ENCODE assay signal across 8 cellular contexts in the genomic region with DNA sequence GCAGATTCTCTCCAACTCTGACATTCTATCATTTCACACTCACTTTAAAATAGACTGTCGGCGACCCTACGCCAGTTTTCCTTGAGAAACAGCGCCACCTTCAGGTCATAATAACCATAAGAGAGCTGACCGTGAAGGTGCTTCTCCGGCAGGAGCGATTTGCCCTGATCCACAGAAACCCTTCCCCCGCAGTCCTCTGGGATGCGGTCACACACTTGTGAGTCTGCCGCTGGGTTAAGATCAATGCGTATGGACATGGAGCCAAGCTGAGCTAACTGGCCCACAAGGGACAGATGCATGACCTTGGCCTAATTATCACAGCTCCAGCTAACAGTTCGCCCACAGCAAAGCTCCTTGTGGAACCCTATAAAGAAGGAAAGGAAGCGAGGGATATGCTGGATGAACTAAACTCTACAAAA. TPM values are rescaled to one million over a fixed set of nuclear protein-coding genes. Genes with fewer than 3 reads are reported as not detected.
A peak's percentile ranks its signal among the peaks of the same experiment; 100 is the strongest.
DNase-seq lines count a peak whose midpoint lies in the region; ATAC-seq, FAIRE-seq and TF ChIP-seq lines count a peak whose summit lies in the region.

No MANE protein-coding gene starts in this region.

- intact Hi-C loops in activated CD4-positive, alpha-beta T cell treated with anti-CD3 and anti-CD28 coated beads for 36 hours (cut with DNase I, micrococcal nuclease) = loop anchor here (1.0 to 5.0 kb wide), 8 partner anchors 64 to 366 kb away; no protein-coding TSS in a partner anchor

- TF ChIP-seq POLR2A in H54 (IDR thresholded peaks at IDR 0.05; ENCODE audit: low read depth, low read length) = no peak

- 13 to 14% methylated on average over 13 of the region's 13 CpGs for WGBS in lung, 2 donors

- no peak for FAIRE-seq in H54 (lab: Jason Lieb, UNC)

- H3K4me3 ChIP-seq in effector memory CD4-positive, alpha-beta T cell (ENCODE audit: insufficient read depth, low read depth, low read length, poor library complexity, severe bottlenecking) = no peak overlapping the region
- H3K4me3 ChIP-seq in lung = no peak overlapping the region

- CTCF ChIA-PET in activated CD4-positive, alpha-beta T cell treated with anti-CD3 and anti-CD28 coated beads for 36 hours (lab: Charles Lee) = interaction anchor here (0.6 to 3.8 kb wide), 88 partner anchors 8 to 544 kb away, joined by 3 to 46 read pairs (median 4); a partner anchor contains a TSS

- H3K36me3 Mint-ChIP-seq in activated CD4-positive, alpha-beta T cell treated with anti-CD3 and anti-CD28 coated beads for 36 hours (ENCODE audit: low read depth) = no peaks in the 10 kb centered on the region

- DNase-seq in AG20443 (ENCODE audit: low spot score) = peak; percentile 60
- DNase-seq in H54 (ENCODE audit: insufficient read length, low spot score) = peak; percentile 50
- DNase-seq in NCI-H345 (lab: John Stamatoyannopoulos, UW) = peak; percentile 86
- DNase-seq in activated CD4-positive, alpha-beta T cell treated with anti-CD3 and anti-CD28 coated beads for 36 hours = peak; percentile 73
- peak in 2 of 3 donors; percentile 17 to 24 for DNase-seq in effector memory CD4-positive, alpha-beta T cell
- peak; percentile 73 for DNase-seq in lung (ENCODE audit: low spot score)
- DNase-seq in stimulated activated CD8-positive, alpha-beta memory T cell treated with anti-CD3 and anti-CD28 coated beads, Interleukin-4, amount 100 ng/mL, for 1 hour (ENCODE audit: low read depth in 2 of 2, low spot score in 1 of 2) = peak; percentile 22 to 39

- no peaks in the 10 kb centered on the region for H3K36me3 ChIP-seq in effector memory CD4-positive, alpha-beta T cell (ENCODE audit: control insufficient read depth, insufficient read depth, low read length)
- no peaks in the 10 kb centered on the region for H3K36me3 ChIP-seq in lung (ENCODE audit: control insufficient read depth in 2 of 2, insufficient read depth in 2 of 2, low read length in 2 of 2)

- no peaks in the 10 kb centered on the region for H3K27me3 Mint-ChIP-seq in activated CD4-positive, alpha-beta T cell treated with anti-CD3 and anti-CD28 coated beads for 36 hours

- peaks cover 3% of the 10 kb centered on the region for H3K4me1 ChIP-seq in effector memory CD4-positive, alpha-beta T cell (ENCODE audit: control insufficient read depth, insufficient read depth, low read length, poor library complexity, severe bottlenecking)
- peaks cover 0 to 7% of the 10 kb centered on the region in 2 donors for H3K4me1 ChIP-seq in lung (ENCODE audit: control insufficient read depth in 2 of 2, insufficient read depth in 2 of 2, low read length in 2 of 2)

- H3K27ac Mint-ChIP-seq in activated CD4-positive, alpha-beta T cell treated with anti-CD3 and anti-CD28 coated beads for 36 hours = no peak overlapping the region

- no peaks in the 10 kb centered on the region for H3K9me3 Mint-ChIP-seq in activated CD4-positive, alpha-beta T cell treated with anti-CD3 and anti-CD28 coated beads for 36 hours (ENCODE audit: low read depth)

- no peak overlapping the region for H3K27ac ChIP-seq in effector memory CD4-positive, alpha-beta T cell (ENCODE audit: insufficient read depth, low read length, poor library complexity, severe bottlenecking)
- peak overlapping the region in 1 of 2 donors; percentile 42 for H3K27ac ChIP-seq in lung (ENCODE audit: low read depth in 1 of 2, low read length in 1 of 2)

- no peaks in the 10 kb centered on the region for H3K9me3 ChIP-seq in effector memory CD4-positive, alpha-beta T cell (ENCODE audit: control insufficient read depth, low read length)
- H3K9me3 ChIP-seq in lung (ENCODE audit: control insufficient read depth in 2 of 2, insufficient read depth in 1 of 2, low read length in 1 of 2) = no peaks in the 10 kb centered on the region

- POLR2A ChIA-PET in activated CD4-positive, alpha-beta T cell treated with anti-CD3 and anti-CD28 coated beads for 36 hours (lab: Charles Lee) = no interaction called here

- peaks cover 13% of the 10 kb centered on the region for H3K4me1 Mint-ChIP-seq in activated CD4-positive, alpha-beta T cell treated with anti-CD3 and anti-CD28 coated beads for 36 hours

- peak; percentile 47 for TF ChIP-seq CTCF in lung (IDR thresholded peaks at IDR 0.05; ENCODE audit: control extremely low read depth, extremely low read depth)

- peak; percentile 45 for ATAC-seq in activated CD4-positive, alpha-beta T cell treated with anti-CD3 and anti-CD28 coated beads for 36 hours
- ATAC-seq in lung (ENCODE audit: insufficient read depth, low FRiP score) (peak; percentile 35), HG02884 (IDR thresholded peaks at IDR 0.05; ENCODE audit: unreplicated experiment) (no peak)

- H3K27me3 ChIP-seq in effector memory CD4-positive, alpha-beta T cell (replicated peaks; ENCODE audit: control insufficient read depth, insufficient read depth, low read length, poor library complexity, severe bottlenecking) = no peaks in the 10 kb centered on the region
- H3K27me3 ChIP-seq in lung (ENCODE audit: control insufficient read depth, insufficient read depth) = no peaks in the 10 kb centered on the region

- no peak overlapping the region for H3K4me3 Mint-ChIP-seq in activated CD4-positive, alpha-beta T cell treated with anti-CD3 and anti-CD28 coated beads for 36 hours

RNA-seq across cellular contexts. Expression of a gene that starts 32.8 kb away (rescaled TPM):
- total RNA-seq in activated CD4-positive, alpha-beta T cell treated with anti-CD3 and anti-CD28 coated beads for 36 hours = 10 to 100 TPM; 26.6 to 29.8 TPM
- 10 to 100 TPM; 22.6 to 38.4 TPM for total RNA-seq in lung
- 10 to 100 TPM; 21.4 to 32.4 TPM for polyA plus RNA-seq in lung

Comparison
In these comparisons a context has a peak if more than half of its experiments do, and no peak if none do; other contexts are left out.
1. DNase-seq: peak in every context shown above with its lines; median percentile 86 in NCI-H345; 73 in activated CD4-positive, alpha-beta T cell treated with anti-CD3 and anti-CD28 coated beads for 36 hours; 73 in lung; 60 in AG20443; 50 in H54; 30 in stimulated activated CD8-positive, alpha-beta memory T cell treated with anti-CD3 and anti-CD28 coated beads, Interleukin-4, amount 100 ng/mL, for 1 hour; 20 in effector memory CD4-positive, alpha-beta T cell.